1 cellular context compared by ENCODE assay signal in the genomic region with DNA sequence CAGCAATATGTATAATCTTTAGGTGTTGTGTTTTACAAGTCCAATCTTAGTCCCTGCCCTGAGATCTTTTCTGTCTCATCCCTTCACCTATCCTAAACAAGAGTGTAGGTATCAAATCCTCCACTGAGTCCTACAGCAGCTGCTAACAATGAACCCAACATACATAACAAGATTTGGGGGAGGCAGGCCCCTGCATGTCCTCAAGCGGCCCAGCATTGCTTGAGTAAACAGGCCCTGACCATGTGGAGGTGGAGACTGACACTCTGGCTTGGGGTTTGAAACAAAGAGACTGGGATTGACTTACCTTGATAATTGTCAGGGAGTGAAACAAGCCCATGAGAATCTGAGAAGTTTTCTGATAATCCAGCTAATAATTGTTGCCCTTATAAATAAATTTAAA.
TF ChIP-seq lines count a peak whose summit lies in the region.

No MANE protein-coding gene starts in this region.

TF ChIP-seq in GM23338, 12 proteins besides CTCF, POLR2A, EP300 and RAD21 (continued from another document):
- TF ChIP-seq, protein P1, sequence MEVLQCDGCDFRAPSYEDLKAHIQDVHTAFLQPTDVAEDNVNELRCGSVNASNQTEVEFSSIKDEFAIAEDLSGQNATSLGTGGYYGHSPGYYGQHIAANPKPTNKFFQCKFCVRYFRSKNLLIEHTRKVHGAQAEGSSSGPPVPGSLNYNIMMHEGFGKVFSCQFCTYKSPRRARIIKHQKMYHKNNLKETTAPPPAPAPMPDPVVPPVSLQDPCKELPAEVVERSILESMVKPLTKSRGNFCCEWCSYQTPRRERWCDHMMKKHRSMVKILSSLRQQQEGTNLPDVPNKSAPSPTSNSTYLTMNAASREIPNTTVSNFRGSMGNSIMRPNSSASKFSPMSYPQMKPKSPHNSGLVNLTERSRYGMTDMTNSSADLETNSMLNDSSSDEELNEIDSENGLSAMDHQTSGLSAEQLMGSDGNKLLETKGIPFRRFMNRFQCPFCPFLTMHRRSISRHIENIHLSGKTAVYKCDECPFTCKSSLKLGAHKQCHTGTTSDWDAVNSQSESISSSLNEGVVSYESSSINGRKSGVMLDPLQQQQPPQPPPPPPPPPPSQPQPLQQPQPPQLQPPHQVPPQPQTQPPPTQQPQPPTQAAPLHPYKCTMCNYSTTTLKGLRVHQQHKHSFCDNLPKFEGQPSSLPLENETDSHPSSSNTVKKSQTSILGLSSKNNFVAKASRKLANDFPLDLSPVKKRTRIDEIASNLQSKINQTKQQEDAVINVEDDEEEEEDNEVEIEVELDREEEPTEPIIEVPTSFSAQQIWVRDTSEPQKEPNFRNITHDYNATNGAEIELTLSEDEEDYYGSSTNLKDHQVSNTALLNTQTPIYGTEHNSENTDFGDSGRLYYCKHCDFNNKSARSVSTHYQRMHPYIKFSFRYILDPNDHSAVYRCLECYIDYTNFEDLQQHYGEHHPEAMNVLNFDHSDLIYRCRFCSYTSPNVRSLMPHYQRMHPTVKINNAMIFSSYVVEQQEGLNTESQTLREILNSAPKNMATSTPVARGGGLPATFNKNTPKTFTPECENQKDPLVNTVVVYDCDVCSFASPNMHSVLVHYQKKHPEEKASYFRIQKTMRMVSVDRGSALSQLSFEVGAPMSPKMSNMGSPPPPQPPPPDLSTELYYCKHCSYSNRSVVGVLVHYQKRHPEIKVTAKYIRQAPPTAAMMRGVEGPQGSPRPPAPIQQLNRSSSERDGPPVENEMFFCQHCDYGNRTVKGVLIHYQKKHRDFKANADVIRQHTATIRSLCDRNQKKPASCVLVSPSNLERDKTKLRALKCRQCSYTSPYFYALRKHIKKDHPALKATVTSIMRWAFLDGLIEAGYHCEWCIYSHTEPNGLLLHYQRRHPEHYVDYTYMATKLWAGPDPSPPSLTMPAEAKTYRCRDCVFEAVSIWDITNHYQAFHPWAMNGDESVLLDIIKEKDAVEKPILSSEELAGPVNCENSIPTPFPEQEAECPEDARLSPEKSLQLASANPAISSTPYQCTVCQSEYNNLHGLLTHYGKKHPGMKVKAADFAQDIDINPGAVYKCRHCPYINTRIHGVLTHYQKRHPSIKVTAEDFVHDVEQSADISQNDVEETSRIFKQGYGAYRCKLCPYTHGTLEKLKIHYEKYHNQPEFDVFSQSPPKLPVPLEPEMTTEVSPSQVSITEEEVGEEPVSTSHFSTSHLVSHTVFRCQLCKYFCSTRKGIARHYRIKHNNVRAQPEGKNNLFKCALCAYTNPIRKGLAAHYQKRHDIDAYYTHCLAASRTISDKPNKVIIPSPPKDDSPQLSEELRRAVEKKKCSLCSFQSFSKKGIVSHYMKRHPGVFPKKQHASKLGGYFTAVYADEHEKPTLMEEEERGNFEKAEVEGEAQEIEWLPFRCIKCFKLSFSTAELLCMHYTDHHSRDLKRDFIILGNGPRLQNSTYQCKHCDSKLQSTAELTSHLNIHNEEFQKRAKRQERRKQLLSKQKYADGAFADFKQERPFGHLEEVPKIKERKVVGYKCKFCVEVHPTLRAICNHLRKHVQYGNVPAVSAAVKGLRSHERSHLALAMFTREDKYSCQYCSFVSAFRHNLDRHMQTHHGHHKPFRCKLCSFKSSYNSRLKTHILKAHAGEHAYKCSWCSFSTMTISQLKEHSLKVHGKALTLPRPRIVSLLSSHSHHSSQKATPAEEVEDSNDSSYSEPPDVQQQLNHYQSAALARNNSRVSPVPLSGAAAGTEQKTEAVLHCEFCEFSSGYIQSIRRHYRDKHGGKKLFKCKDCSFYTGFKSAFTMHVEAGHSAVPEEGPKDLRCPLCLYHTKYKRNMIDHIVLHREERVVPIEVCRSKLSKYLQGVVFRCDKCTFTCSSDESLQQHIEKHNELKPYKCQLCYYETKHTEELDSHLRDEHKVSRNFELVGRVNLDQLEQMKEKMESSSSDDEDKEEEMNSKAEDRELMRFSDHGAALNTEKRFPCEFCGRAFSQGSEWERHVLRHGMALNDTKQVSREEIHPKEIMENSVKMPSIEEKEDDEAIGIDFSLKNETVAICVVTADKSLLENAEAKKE (CRISPR knock-in tag; IDR thresholded peaks at IDR 0.05), result no peak
